Comparison of ENCODE assay signal across 8 cellular contexts in genomic region chr3:180912304-180913226, GRCh38. TPM values are rescaled to one million over a fixed set of nuclear protein-coding genes. Genes with fewer than 3 reads are reported as not detected.
DNase-seq lines count a peak whose midpoint lies in the region; ATAC-seq, FAIRE-seq and TF ChIP-seq lines count a peak whose summit lies in the region.

TSS of gene FXR1 (plus strand) at chr3:180912670. CDS start at chr3:180912686, 16 bp downstream.

- peak within 1 kb of the TSS; percentile 99 for H3K27ac Mint-ChIP-seq in activated naive CD8-positive, alpha-beta T cell

- peaks cover 65% of the 10 kb centered on the region for H3K4me1 Mint-ChIP-seq in activated naive CD8-positive, alpha-beta T cell (ENCODE audit: low read depth)

- H3K9me3 Mint-ChIP-seq in activated naive CD8-positive, alpha-beta T cell (ENCODE audit: low read depth), result no peaks in the 10 kb centered on the region

- H3K4me3 ChIP-seq in GM12864 (ENCODE audit: low read depth, low read length) (peak within 1 kb of the TSS; percentile 92), pancreas (peak within 1 kb of the TSS; percentile 72 to 93 (median 88)), tibial artery (peak within 1 kb of the TSS; percentile 91 to 95)

- peak within 1 kb of the TSS; percentile 64 to 96 (median 88) for H3K27ac ChIP-seq in pancreas
- peak within 1 kb of the TSS; percentile 91 to 94 for H3K27ac ChIP-seq in tibial artery

- peak within 1 kb of the TSS; percentile 99 for H3K4me3 Mint-ChIP-seq in activated naive CD8-positive, alpha-beta T cell

- TF ChIP-seq CTCF in GM12864 (IDR thresholded peaks at IDR 0.05; ENCODE audit: low read depth, low read length, missing control alignments) (peak; percentile 58), pancreas (IDR thresholded peaks at IDR 0.05) (peak; percentile 70 to 86 (median 78)), tibial artery (IDR thresholded peaks at IDR 0.05) (peak; percentile 70 to 91)

- H3K4me1 ChIP-seq in pancreas, result peaks cover 15 to 23% (median 19%) of the 10 kb centered on the region in 3 donors
- H3K4me1 ChIP-seq in tibial artery, result peaks cover 0 to 35% (median 14%) of the 10 kb centered on the region in 4 donors

- H3K36me3 ChIP-seq in pancreas, result no peaks in the 10 kb centered on the region
- H3K36me3 ChIP-seq in tibial artery, result peaks cover 0 to 9% (median 0%) of the 10 kb centered on the region in 3 donors

- no peaks in the 10 kb centered on the region for H3K36me3 Mint-ChIP-seq in activated naive CD8-positive, alpha-beta T cell

- intact Hi-C loops in head of caudate nucleus (cut with DNase I), result loop anchor here (2.0 kb wide), 1 partner anchor 76 kb away; the partner anchor contains the start of gene DNAJC19
- intact Hi-C loops in pancreas (cut with DNase I), result no loop called here
- intact Hi-C loops in tibial artery (cut with DNase I; ENCODE audit: low total_unique reads), result loop anchor here (5.0 kb wide), 1 partner anchor 75 kb away; the partner anchor contains the start of gene DNAJC19

- no peak for FAIRE-seq in pancreas (lab: Jason Lieb, UNC)

- DNase-seq in GM12864 (ENCODE audit: low read depth) (peak; percentile 79), NCI-H1092 treated with DMSO at 0.1 percent for 48 hours (lab: John Stamatoyannopoulos, UW) (peak; percentile 85), SKM-1 (lab: John Stamatoyannopoulos, UW; ENCODE audit: unreplicated experiment) (peak; percentile 90), head of caudate nucleus (peak; percentile 86 to 97 (median 92)), pancreas (peak; percentile 87 to 96 (median 92)), tibial artery (peak; percentile 87 to 93)

- H3K9me3 ChIP-seq in pancreas (no peaks in the 10 kb centered on the region), tibial artery (no peaks in the 10 kb centered on the region)

- ATAC-seq in HG02623 (IDR thresholded peaks at IDR 0.05; ENCODE audit: unreplicated experiment) (peak; percentile 98), pancreas (peak; percentile 96 to 99 (median 98))

- H3K27me3 ChIP-seq in pancreas (no peaks in the 10 kb centered on the region), tibial artery (no peaks in the 10 kb centered on the region)

- 0 to 1% methylated on average over 61 to 67 of the region's 67 CpGs for WGBS in pancreas, 2 donors

- H3K27me3 Mint-ChIP-seq in activated naive CD8-positive, alpha-beta T cell, result no peaks in the 10 kb centered on the region

RNA-seq across cellular contexts. Expression of gene FXR1, which starts in this region (rescaled TPM):
- total RNA-seq in pancreas, result 10 to 100 TPM; 54.3 to 76.6 (median 59.7) TPM
- polyA plus RNA-seq in pancreas, result 10 to 100 TPM; 33.5 to 37.8 TPM

Comparison
In these comparisons a context has a peak if more than half of its experiments do, and no peak if none do; other contexts are left out.
1. Peak in every context shown above with its lines: DNase-seq, ATAC-seq, H3K4me3 ChIP-seq and H3K27ac ChIP-seq.
2. intact Hi-C loops: an anchor here in head of caudate nucleus (2.0 kb wide) and tibial artery (5.0 kb wide); none called in pancreas.